ENCODE assay signal across 1 cellular context in the genomic region with DNA sequence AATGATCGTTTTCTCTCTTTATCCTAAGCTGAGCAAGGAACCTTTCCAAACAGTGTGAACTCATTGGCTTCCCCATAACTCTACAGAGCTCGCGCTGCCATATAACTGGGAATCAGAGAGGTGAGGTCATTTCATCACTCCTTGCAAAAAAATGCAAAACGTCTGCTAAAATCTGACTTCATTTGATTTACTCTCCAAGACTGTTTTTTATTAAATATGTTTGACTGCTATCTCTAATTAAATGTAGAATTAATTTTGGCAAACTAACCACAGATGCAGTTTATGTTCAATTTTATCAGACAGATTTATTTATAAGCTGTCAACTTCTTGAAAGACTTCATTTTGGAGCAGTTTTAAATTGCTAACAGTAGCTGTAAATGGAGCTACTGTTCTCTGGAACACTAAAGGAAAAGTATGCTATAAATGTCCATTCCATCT.
TF ChIP-seq lines count a peak whose summit lies in the region.

No MANE protein-coding gene starts in this region.

TF ChIP-seq in HEK293, 187 proteins besides CTCF, POLR2A, EP300 and RAD21 (continued from another document):
- TF ChIP-seq PRDM6 (tag by site-specific recombination; IDR thresholded peaks at IDR 0.05) (peak; percentile 78), ZNF121 (tag by site-specific recombination; IDR thresholded peaks at IDR 0.05) (no peak), HOXC10 (CRISPR knock-in tag; IDR thresholded peaks at IDR 0.05) (no peak), ZBTB21 (tag by site-specific recombination; IDR thresholded peaks at IDR 0.05) (no peak), ZIC2 (tag by site-specific recombination; IDR thresholded peaks at IDR 0.05) (no peak), ZNF24 (tag by site-specific recombination; IDR thresholded peaks at IDR 0.05) (no peak), ZNF660 (tag by site-specific recombination; IDR thresholded peaks at IDR 0.05) (no peak), TCF7L2 (IDR thresholded peaks at IDR 0.05; ENCODE audit: borderline replicate concordance, low read depth, low read length) (no peak), YY1 (tag by site-specific recombination; IDR thresholded peaks at IDR 0.05) (no peak), ZNF776 (tag by site-specific recombination; IDR thresholded peaks at IDR 0.05; ENCODE audit: borderline replicate concordance) (no peak)
- TF ChIP-seq, protein P1, sequence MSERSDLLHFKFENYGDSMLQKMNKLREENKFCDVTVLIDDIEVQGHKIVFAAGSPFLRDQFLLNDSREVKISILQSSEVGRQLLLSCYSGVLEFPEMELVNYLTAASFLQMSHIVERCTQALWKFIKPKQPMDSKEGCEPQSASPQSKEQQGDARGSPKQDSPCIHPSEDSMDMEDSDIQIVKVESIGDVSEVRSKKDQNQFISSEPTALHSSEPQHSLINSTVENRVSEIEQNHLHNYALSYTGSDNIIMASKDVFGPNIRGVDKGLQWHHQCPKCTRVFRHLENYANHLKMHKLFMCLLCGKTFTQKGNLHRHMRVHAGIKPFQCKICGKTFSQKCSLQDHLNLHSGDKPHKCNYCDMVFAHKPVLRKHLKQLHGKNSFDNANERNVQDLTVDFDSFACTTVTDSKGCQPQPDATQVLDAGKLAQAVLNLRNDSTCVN (tag by site-specific recombination; optimal IDR thresholded peaks at IDR 0.05) = no peak
- TF ChIP-seq, protein P2, sequence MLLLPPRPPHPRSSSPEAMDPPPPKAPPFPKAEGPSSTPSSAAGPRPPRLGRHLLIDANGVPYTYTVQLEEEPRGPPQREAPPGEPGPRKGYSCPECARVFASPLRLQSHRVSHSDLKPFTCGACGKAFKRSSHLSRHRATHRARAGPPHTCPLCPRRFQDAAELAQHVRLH (tag by site-specific recombination; IDR thresholded peaks at IDR 0.05) = no peak
- TF ChIP-seq, protein P3, sequence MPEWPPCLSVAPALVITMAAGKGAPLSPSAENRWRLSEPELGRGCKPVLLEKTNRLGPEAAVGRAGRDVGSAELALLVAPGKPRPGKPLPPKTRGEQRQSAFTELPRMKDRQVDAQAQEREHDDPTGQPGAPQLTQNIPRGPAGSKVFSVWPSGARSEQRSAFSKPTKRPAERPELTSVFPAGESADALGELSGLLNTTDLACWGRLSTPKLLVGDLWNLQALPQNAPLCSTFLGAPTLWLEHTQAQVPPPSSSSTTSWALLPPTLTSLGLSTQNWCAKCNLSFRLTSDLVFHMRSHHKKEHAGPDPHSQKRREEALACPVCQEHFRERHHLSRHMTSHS (tag by site-specific recombination; IDR thresholded peaks at IDR 0.05) = no peak
